Comparison of ENCODE assay signal across 30 cellular contexts in genomic region chr3:30557904-30558303, GRCh38. TPM values are rescaled to one million over a fixed set of nuclear protein-coding genes. Genes with fewer than 3 reads are reported as not detected.
DNase-seq lines count a peak whose midpoint lies in the region; ATAC-seq, FAIRE-seq and TF ChIP-seq lines count a peak whose summit lies in the region.
"Had no signal": no experiment of that assay in that cellular context is flagged by ENCODE, and none has a peak within 500 bp of the region (broad histone marks: within the 10 kb centered on the region; RNA-seq: fewer than 3 reads in every experiment).

No MANE protein-coding gene starts in this region.

- H3K27me3 ChIP-seq in HepG2 (ENCODE audit: control insufficient read depth in 1 of 2, insufficient read depth in 2 of 2, low read length in 2 of 2) (no peaks in the 10 kb centered on the region), mesendoderm (ENCODE audit: insufficient read depth, low read length, poor library complexity) (no peaks in the 10 kb centered on the region), uterus (no peaks in the 10 kb centered on the region), right cardiac atrium (ENCODE audit: control insufficient read depth, insufficient read depth) (no peaks in the 10 kb centered on the region)
- H3K27me3 ChIP-seq: BE2C, BLaER1 had no signal

- no peaks in the 10 kb centered on the region for H3K36me3 Mint-ChIP-seq in progenitor cell of endocrine pancreas (ENCODE audit: insufficient read depth)
- H3K36me3 Mint-ChIP-seq: CD14-positive monocyte; CD4-positive, CD25-positive, alpha-beta regulatory T cell had no signal

- DNase-seq in HepG2 (ENCODE audit: low spot score) (peak; percentile 12), mesendoderm (no peak), progenitor cell of endocrine pancreas (ENCODE audit: low spot score, unreplicated experiment) (no peak), uterus (no peak), right cardiac atrium (no peak)
- DNase-seq: 8988T; ACHN; BE2C; C1 segment of cervical spinal cord; CD4-positive, alpha-beta memory T cell; CD4-positive, CD25-positive, alpha-beta regulatory T cell; CD8-positive, alpha-beta memory T cell; COR-L47; DMS 273 treated with DMSO at 0.1 percent for 48 hours; DMS153; DMS53; DMS79; DND-41; EL; GDM1 had no signal

- H2BK15ac ChIP-seq in mesendoderm (replicated peaks; ENCODE audit: low read depth) = no peak overlapping the region

- H3K4me1 ChIP-seq in HEK293 (ENCODE audit: control insufficient read depth, insufficient read depth, low read length) (no peaks in the 10 kb centered on the region), HepG2 (ENCODE audit: insufficient read depth, low read length) (peaks cover 13% of the 10 kb centered on the region), mesendoderm (ENCODE audit: control insufficient read depth, low read depth, low read length) (no peaks in the 10 kb centered on the region), uterus (no peaks in the 10 kb centered on the region), right cardiac atrium (ENCODE audit: control insufficient read depth, insufficient read depth, low read length) (no peaks in the 10 kb centered on the region)
- H3K4me1 ChIP-seq: BE2C, BLaER1 had no signal

- H3K9ac ChIP-seq in HepG2 (ENCODE audit: insufficient read depth, low read depth, low read length) (no peak overlapping the region), mesendoderm (ENCODE audit: low read length) (no peak overlapping the region)
- H3K9ac ChIP-seq: BLaER1 had no signal

- no peaks in the 10 kb centered on the region for H3K9me3 Mint-ChIP-seq in progenitor cell of endocrine pancreas (ENCODE audit: low read depth)
- H3K9me3 Mint-ChIP-seq: CD4-positive, alpha-beta memory T cell; CD4-positive, CD25-positive, alpha-beta regulatory T cell; CD8-positive, alpha-beta memory T cell had no signal

- H4K5ac ChIP-seq in mesendoderm (ENCODE audit: low read length) = no peak overlapping the region

- no peak overlapping the region for H2AK5ac ChIP-seq in mesendoderm (ENCODE audit: low read length)

- no peak overlapping the region for H3K56ac ChIP-seq in mesendoderm (ENCODE audit: low read length)

- TF ChIP-seq POLR2A in HepG2 (IDR thresholded peaks at IDR 0.05; ENCODE audit: insufficient read depth in 1 of 2, low read depth in 2 of 2, low read length in 2 of 2) (no peak), uterus (IDR thresholded peaks at IDR 0.05) (no peak)

- no peaks in the 10 kb centered on the region for H3K27me3 Mint-ChIP-seq in progenitor cell of endocrine pancreas
- H3K27me3 Mint-ChIP-seq: CD4-positive, alpha-beta memory T cell; CD4-positive, CD25-positive, alpha-beta regulatory T cell; CD8-positive, alpha-beta memory T cell had no signal

- ATAC-seq in HepG2 = no peak
- no peak for ATAC-seq in HG02623 (IDR thresholded peaks at IDR 0.05; ENCODE audit: unreplicated experiment)
- ATAC-seq in GM21447 (IDR thresholded peaks at IDR 0.05; ENCODE audit: unreplicated experiment) = no peak
- ATAC-seq in right cardiac atrium = no peak
- ATAC-seq: GM12878 had no signal

- peak overlapping the region; percentile 31 for H3K27ac Mint-ChIP-seq in progenitor cell of endocrine pancreas
- H3K27ac Mint-ChIP-seq: CD14-positive monocyte; CD4-positive, alpha-beta memory T cell; CD4-positive, CD25-positive, alpha-beta regulatory T cell had no signal

- H3K23ac ChIP-seq in mesendoderm (ENCODE audit: low read length) = no peak overlapping the region

- H3K79me2 ChIP-seq in HepG2 (ENCODE audit: insufficient read depth, low read length) (no peaks in the 10 kb centered on the region), mesendoderm (ENCODE audit: control insufficient read depth, insufficient read depth, low read length) (no peaks in the 10 kb centered on the region)

- TF ChIP-seq RAD21 in HepG2 (CRISPR knock-in tag; IDR thresholded peaks at IDR 0.05) = no peak

- intact Hi-C loops in HepG2 (cut with micrococcal nuclease; ENCODE audit: unreplicated experiment) (no loop called here), uterus (cut with DNase I; ENCODE audit: low total_unique reads) (no loop called here), right cardiac atrium (cut with DNase I) (no loop called here)

- H3K36me3 ChIP-seq in HEK293 (ENCODE audit: control insufficient read depth in 2 of 2, insufficient read depth in 1 of 2, low read length in 2 of 2) (no peaks in the 10 kb centered on the region), HepG2 (replicated peaks in 1 of 2; ENCODE audit: control insufficient read depth in 1 of 2, insufficient read depth in 2 of 2, low read length in 2 of 2) (no peaks in the 10 kb centered on the region), mesendoderm (ENCODE audit: control insufficient read depth, insufficient read depth, low read length) (no peaks in the 10 kb centered on the region), uterus (no peaks in the 10 kb centered on the region)
- H3K36me3 ChIP-seq: BE2C, BLaER1 had no signal

- no peak overlapping the region for H2AFZ ChIP-seq in HepG2 (ENCODE audit: low read length)

- peaks cover 11% of the 10 kb centered on the region for H3K4me1 Mint-ChIP-seq in progenitor cell of endocrine pancreas (ENCODE audit: low read depth)
- H3K4me1 Mint-ChIP-seq: CD14-positive monocyte; CD4-positive, alpha-beta memory T cell; CD4-positive, CD25-positive, alpha-beta regulatory T cell; CD8-positive, alpha-beta memory T cell had no signal

- H3K9me3 ChIP-seq in HEK293 (ENCODE audit: control insufficient read depth, insufficient read depth, low read depth, low read length) = no peaks in the 10 kb centered on the region
- H3K9me3 ChIP-seq in HepG2 (ENCODE audit: low read length) = no peaks in the 10 kb centered on the region
- no peaks in the 10 kb centered on the region for H3K9me3 ChIP-seq in uterus
- H3K9me3 ChIP-seq in right cardiac atrium (ENCODE audit: control insufficient read depth, low read length) = no peaks in the 10 kb centered on the region
- H3K9me3 ChIP-seq: BE2C, BLaER1 had no signal

- H3K79me1 ChIP-seq in mesendoderm (ENCODE audit: low read length) = no peaks in the 10 kb centered on the region

- in situ Hi-C loops in HepG2 (cut with HindIII; ENCODE audit: extremely low pct_ligation_motif_present, low pct_unique_long_range_greater_than_20kb) = no loop called here

- H3K4me2 ChIP-seq in HepG2 (ENCODE audit: low read depth, low read length) (no peak overlapping the region), mesendoderm (ENCODE audit: low read length) (no peak overlapping the region)
- H3K4me2 ChIP-seq: BLaER1 had no signal

- TF ChIP-seq CTCF in HEK293 (tag by site-specific recombination; IDR thresholded peaks at IDR 0.05) = no peak
- no peak for TF ChIP-seq CTCF in HepG2 (CRISPR knock-in tag; IDR thresholded peaks at IDR 0.05)
- no peak for TF ChIP-seq CTCF in progenitor cell of endocrine pancreas (IDR thresholded peaks at IDR 0.05; ENCODE audit: unreplicated experiment)
- no peak for TF ChIP-seq CTCF in uterus (IDR thresholded peaks at IDR 0.05)

- TF ChIP-seq EP300 in HepG2 (IDR thresholded peaks at IDR 0.05; ENCODE audit: low read depth in 2 of 2, low read length in 2 of 2) (peak in 1 of 2 experiments; percentile 26; a peak in 1 of 4 replicates), HepG2 (CRISPR knock-in tag; IDR thresholded peaks at IDR 0.05; ENCODE audit: borderline replicate concordance) (no peak)

- H2BK120ac ChIP-seq in mesendoderm (ENCODE audit: low read depth, low read length) = no peak overlapping the region

- no peaks in the 10 kb centered on the region for H4K20me1 ChIP-seq in HepG2 (ENCODE audit: insufficient read depth, low read length)
- H4K20me1 ChIP-seq: BLaER1 had no signal

- no TSS peak for BruUV-seq in HepG2 (replicated peaks; lab: Mats Ljungman, UMichigan)

- no peak overlapping the region for H3K4me3 ChIP-seq in HEK293 (ENCODE audit: low read depth, low read length)
- no peak overlapping the region for H3K4me3 ChIP-seq in HepG2 (replicated peaks in 1 of 3; ENCODE audit: insufficient read depth in 1 of 3, low read depth in 2 of 3, low read length in 3 of 3)
- H3K4me3 ChIP-seq in mesendoderm (ENCODE audit: low read length) = no peak overlapping the region
- no peak overlapping the region for H3K4me3 ChIP-seq in uterus
- no peak overlapping the region for H3K4me3 ChIP-seq in right cardiac atrium (ENCODE audit: low read length)
- H3K4me3 ChIP-seq: BLaER1, GM12878 had no signal

- no peak for FAIRE-seq in HepG2 (lab: Jason Lieb, UNC)
- FAIRE-seq: A204.1, GM12878, GM12892, GM18507, GM19239 had no signal

- H3K18ac ChIP-seq in mesendoderm (ENCODE audit: low read length) = peak overlapping the region; percentile 30

- no peak overlapping the region for H4K8ac ChIP-seq in mesendoderm (ENCODE audit: low read depth, low read length)

- CTCF ChIA-PET in HEK293 (lab: Yijun Ruan, JAX) = no interaction called here
- CTCF ChIA-PET in HepG2 (lab: Yijun Ruan, JAX; ENCODE audit: low intra/inter-chr PET ratio, low total read pairs) = no interaction called here

- 92% methylated on average over 1 of the region's 1 CpG for whole genome bisulfite sequencing in HepG2 (ENCODE audit: low lambda C conversion rate)
- WGBS in mesendoderm (ENCODE audit: extremely low coverage, insufficient coverage, low lambda C conversion rate) = no CpG with 5 or more reads among the region's 1 CpG
- WGBS in right cardiac atrium = 96% methylated on average over 1 of the region's 1 CpG

- no peak overlapping the region for H3K4me3 Mint-ChIP-seq in progenitor cell of endocrine pancreas (ENCODE audit: low read depth)
- H3K4me3 Mint-ChIP-seq: CD14-positive monocyte; CD4-positive, alpha-beta memory T cell; CD4-positive, CD25-positive, alpha-beta regulatory T cell; CD8-positive, alpha-beta memory T cell had no signal

- no peak overlapping the region for H3K4ac ChIP-seq in mesendoderm (ENCODE audit: low read depth, low read length)

- H2BK5ac ChIP-seq in mesendoderm (ENCODE audit: low read length) = no peak overlapping the region

- POLR2A ChIA-PET in HEK293 (lab: Yijun Ruan, JAX) (no interaction called here), HepG2 (lab: Yijun Ruan, JAX) (no interaction called here)

- H3K27ac ChIP-seq in HEK293 (ENCODE audit: extremely low read depth, low read depth, low read length) = no peak overlapping the region
- no peak overlapping the region for H3K27ac ChIP-seq in HepG2 (ENCODE audit: extremely low read length, insufficient read depth, low read length)
- H3K27ac ChIP-seq in mesendoderm (ENCODE audit: low read depth, low read length) = no peak overlapping the region
- no peak overlapping the region for H3K27ac ChIP-seq in uterus
- H3K27ac ChIP-seq in right cardiac atrium (ENCODE audit: low read length) = no peak overlapping the region
- H3K27ac ChIP-seq: BLaER1 had no signal

RNA-seq across cellular contexts. Expression of gene TGFBR2, which starts 48.5 kb away (rescaled TPM):
- total RNA-seq in HepG2 (2016; rRNA removed; fragmentation: Illumina TruSeq; extraction: Trizol) (68.1 and 82.2 TPM in 2 replicates), progenitor cell of endocrine pancreas (21.1 and 21.2 TPM in 2 replicates), uterus (100 to 1,000 TPM in 3 of 4 donors, 10 to 100 TPM in 1; 95.3 to 255 (median 211) TPM), right cardiac atrium (100 to 1,000 TPM; 196 to 255 (median 212) TPM)
- 25.9 and 27.4 TPM in 2 replicates for total RNA-seq in HepG2 (2016; cell fraction: cytosol; rRNA removed; fragmentation: Illumina TruSeq; extraction: Trizol; ENCODE audit: low read depth)
- total RNA-seq in HepG2 (2016; cell fraction: insoluble cytoplasmic fraction; rRNA removed; fragmentation: Illumina TruSeq; extraction: Trizol) = 66.0 and 82.3 TPM in 2 replicates
- 67.6 and 68.8 TPM in 2 replicates for total RNA-seq in HepG2 (2016; cell fraction: membrane; rRNA removed; fragmentation: Illumina TruSeq; extraction: Trizol)
- 134 and 135 TPM in 2 replicates for total RNA-seq in HepG2 (2016; cell fraction: nucleus; rRNA removed; fragmentation: Illumina TruSeq; extraction: Trizol)
- polyA plus RNA-seq in HepG2 (2011; rRNA removed) (187 and 204 TPM in 2 replicates), right cardiac atrium (77.7 TPM)
- 141 and 194 TPM in 2 replicates for polyA plus RNA-seq in HepG2 (2011; cell fraction: cytosol; rRNA removed)
- polyA plus RNA-seq in HepG2 (2011; cell fraction: nucleus; rRNA removed) = 105 and 123 TPM in 2 replicates
- polyA plus RNA-seq in HepG2 (2012) = 125 and 162 TPM in 2 replicates
- 8.6 and 9.7 TPM in 2 replicates for polyA plus RNA-seq in HepG2 (2016; cell fraction: cytosol; fragmentation: Illumina TruSeq; extraction: Trizol; ENCODE audit: low read depth)
- polyA plus RNA-seq in HepG2 (2016; cell fraction: insoluble cytoplasmic fraction; fragmentation: Illumina TruSeq; extraction: Trizol; ENCODE audit: low read depth) = 68.0 and 70.0 TPM in 2 replicates
- 38.2 and 38.9 TPM in 2 replicates for polyA plus RNA-seq in HepG2 (2016; cell fraction: membrane; fragmentation: Illumina TruSeq; extraction: Trizol; ENCODE audit: low read depth)
- 134 and 138 TPM in 2 replicates for polyA plus RNA-seq in HepG2 (2016; cell fraction: nucleus; fragmentation: Illumina TruSeq; extraction: Trizol; ENCODE audit: insufficient read depth, low read depth)
- 24.1 and 399 TPM in 2 replicates for polyA minus RNA-seq in HepG2 (2011; rRNA and poly(A)+ RNA removed; ENCODE audit: low replicate concordance)
- polyA minus RNA-seq in HepG2 (2011; cell fraction: cytosol; rRNA and poly(A)+ RNA removed) = 188 and 237 TPM in 2 replicates
- polyA minus RNA-seq in HepG2 (2011; cell fraction: nucleus; rRNA and poly(A)+ RNA removed) = 353 and 432 TPM in 2 replicates
- polyA plus RNA-seq in mesendoderm (2013, experiment 1 of 2) = 2.6 TPM
- 2.6 TPM for polyA plus RNA-seq in mesendoderm (2013, experiment 2 of 2)

Comparison
In these comparisons a context has a peak if more than half of its experiments do, and no peak if none do; other contexts are left out.
1. Of the 63 proteins assayed by ChIP-seq in both HepG2 and HEK293: peak only in HepG2: PATZ1; only in HEK293: none; in both: none; in neither: 62.